ENCODE assay signal across 8 cellular contexts in the genomic region with DNA sequence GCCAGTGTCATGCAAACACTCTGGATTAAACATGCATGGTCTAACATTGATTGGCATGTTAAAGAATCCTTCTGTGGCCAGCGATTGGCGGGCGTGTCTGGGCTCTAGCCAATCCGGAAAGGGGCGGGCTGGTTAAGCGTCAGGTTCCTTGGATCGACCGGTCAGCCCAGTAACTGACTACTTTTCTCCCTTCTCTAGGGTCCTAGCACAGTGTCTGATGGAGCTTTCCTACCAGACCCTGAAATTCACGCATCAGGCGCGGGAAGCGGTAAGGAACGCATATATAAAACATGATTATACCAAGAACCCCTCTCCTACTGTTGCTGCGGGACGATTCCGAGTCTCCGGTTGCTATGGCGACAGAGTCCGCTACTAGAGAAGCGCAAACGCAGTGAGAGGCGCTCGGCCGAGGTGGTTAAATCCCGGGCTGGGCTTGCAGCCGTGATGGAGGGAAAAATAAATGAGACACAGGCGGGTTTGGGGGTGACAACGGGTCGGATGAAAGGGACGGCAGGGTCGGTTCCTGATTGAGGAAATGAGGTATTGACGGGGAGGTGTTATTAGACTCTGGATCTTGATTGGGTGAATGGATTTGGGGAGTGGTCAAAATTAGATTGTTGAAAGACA. TPM values are rescaled to one million over a fixed set of nuclear protein-coding genes. Genes with fewer than 3 reads are reported as not detected.
A peak's percentile ranks its signal among the peaks of the same experiment; 100 is the strongest.
DNase-seq lines count a peak whose midpoint lies in the region; ATAC-seq, FAIRE-seq and TF ChIP-seq lines count a peak whose summit lies in the region.

No MANE protein-coding gene starts in this region.

- no peaks in the 10 kb centered on the region for H3K27me3 ChIP-seq in pancreas

- H3K4me1 ChIP-seq in pancreas (no peaks in the 10 kb centered on the region), urinary bladder (ENCODE audit: insufficient read depth) (no peaks in the 10 kb centered on the region)

- H3K36me3 Mint-ChIP-seq in activated naive CD8-positive, alpha-beta T cell treated with anti-CD3 and anti-CD28 coated beads, Interleukin-2, amount 10 ng/mL, durations not matched to agents 7 days and 5 days: no peaks in the 10 kb centered on the region

- no peaks in the 10 kb centered on the region for H3K4me1 Mint-ChIP-seq in activated naive CD8-positive, alpha-beta T cell treated with anti-CD3 and anti-CD28 coated beads, Interleukin-2, amount 10 ng/mL, durations not matched to agents 7 days and 5 days

- WGBS in pancreas, 2 donors: 9 to 11% methylated on average over 32 of the region's 32 CpGs
- WGBS in urinary bladder: under 1% methylated on average over 32 of the region's 32 CpGs

- POLR2A ChIA-PET in activated naive CD8-positive, alpha-beta T cell treated with anti-CD3 and anti-CD28 coated beads, Interleukin-2, amount 10 ng/mL, durations not matched to agents 7 days and 5 days (lab: Charles Lee): interaction anchor here (2.2 kb wide), 1 partner anchor 29 kb away, joined by 5 read pairs; the partner anchor contains the start of genes KATNAL2 and PIAS2

- TF ChIP-seq CTCF in AG10803 (conservative IDR thresholded peaks at IDR 0.05; ENCODE audit: low read length) (no peak), pancreas (IDR thresholded peaks at IDR 0.05) (no peak)

- no peak for FAIRE-seq in pancreas (lab: Jason Lieb, UNC)

- H3K36me3 ChIP-seq in pancreas (no peaks in the 10 kb centered on the region), urinary bladder (ENCODE audit: insufficient read depth) (no peaks in the 10 kb centered on the region)

- H3K27ac ChIP-seq in pancreas: no peak overlapping the region
- no peak overlapping the region for H3K27ac ChIP-seq in urinary bladder (ENCODE audit: low read depth)

- peak; percentile 69 for DNase-seq in AG10803 (ENCODE audit: low read depth)
- DNase-seq in RPMI8226: peak; percentile 56
- peak; percentile 67 for DNase-seq in activated naive CD8-positive, alpha-beta T cell treated with anti-CD3 and anti-CD28 coated beads, Interleukin-2, amount 10 ng/mL, durations not matched to agents 7 days and 5 days
- DNase-seq in left cardiac atrium: peak; percentile 86
- peak; percentile 77 to 89 (median 82) for DNase-seq in pancreas

- H3K9me3 Mint-ChIP-seq in activated naive CD8-positive, alpha-beta T cell treated with anti-CD3 and anti-CD28 coated beads, Interleukin-2, amount 10 ng/mL, durations not matched to agents 7 days and 5 days: no peaks in the 10 kb centered on the region

- intact Hi-C loops in left cardiac atrium (cut with DNase I): no loop called here
- intact Hi-C loops in pancreas (cut with DNase I): no loop called here

- H3K27ac Mint-ChIP-seq in activated naive CD8-positive, alpha-beta T cell treated with anti-CD3 and anti-CD28 coated beads, Interleukin-2, amount 10 ng/mL, durations not matched to agents 7 days and 5 days: no peak overlapping the region

- no peaks in the 10 kb centered on the region for H3K9me3 ChIP-seq in pancreas

- ATAC-seq in GM19328 (IDR thresholded peaks at IDR 0.05; ENCODE audit: unreplicated experiment) (peak; percentile 91), HG03439 (IDR thresholded peaks at IDR 0.05; ENCODE audit: unreplicated experiment) (peak; percentile 98), left cardiac atrium (peak; percentile 99), pancreas (peak; percentile 99 to 100 (median 100))
- ATAC-seq in activated naive CD8-positive, alpha-beta T cell treated with anti-CD3 and anti-CD28 coated beads, Interleukin-2, amount 10 ng/mL, durations not matched to agents 7 days and 5 days (ENCODE audit: low read depth): peak; percentile 97

- H3K4me3 ChIP-seq in AG10803 (ENCODE audit: low read length) (peak overlapping the region; percentile 70), pancreas (peak overlapping the region; percentile 9 to 48 (median 23)), urinary bladder (ENCODE audit: low read depth, low read length) (peak overlapping the region; percentile 55)

- no peak overlapping the region for H3K4me3 Mint-ChIP-seq in activated naive CD8-positive, alpha-beta T cell treated with anti-CD3 and anti-CD28 coated beads, Interleukin-2, amount 10 ng/mL, durations not matched to agents 7 days and 5 days

- H3K27me3 Mint-ChIP-seq in activated naive CD8-positive, alpha-beta T cell treated with anti-CD3 and anti-CD28 coated beads, Interleukin-2, amount 10 ng/mL, durations not matched to agents 7 days and 5 days: peaks cover 14% of the 10 kb centered on the region

RNA-seq across cellular contexts. Expression of gene KATNAL2, which starts 29.4 kb away (rescaled TPM):
- under 1 TPM; 0.43 to 0.58 TPM for total RNA-seq in activated naive CD8-positive, alpha-beta T cell treated with anti-CD3 and anti-CD28 coated beads, Interleukin-2, amount 10 ng/mL, durations not matched to agents 7 days and 5 days
- total RNA-seq in left cardiac atrium (1 to 10 TPM; 3.4 to 4.1 TPM), pancreas (1 to 10 TPM in 5 of 6 donors, under 1 TPM in 1; 0.97 to 1.8 (median 1.5) TPM), urinary bladder (4.4 TPM)
- polyA plus RNA-seq in pancreas (1 to 10 TPM; 1.9 to 3.8 TPM), urinary bladder (1.8 TPM)

RNA-seq across cellular contexts. Expression of gene PIAS2, which starts 29.5 kb away (rescaled TPM):
- 10 to 100 TPM; 34.4 to 34.6 TPM for total RNA-seq in activated naive CD8-positive, alpha-beta T cell treated with anti-CD3 and anti-CD28 coated beads, Interleukin-2, amount 10 ng/mL, durations not matched to agents 7 days and 5 days
- total RNA-seq in left cardiac atrium (10 to 100 TPM; 28.5 to 36.6 TPM), pancreas (10 to 100 TPM in 5 of 6 donors, 1 to 10 TPM in 1; 9.9 to 17.6 (median 12.9) TPM), urinary bladder (75.4 TPM)
- polyA plus RNA-seq in pancreas (1 to 10 TPM; 2.8 to 3.5 TPM), urinary bladder (9.6 TPM)
